In the genomic region with DNA sequence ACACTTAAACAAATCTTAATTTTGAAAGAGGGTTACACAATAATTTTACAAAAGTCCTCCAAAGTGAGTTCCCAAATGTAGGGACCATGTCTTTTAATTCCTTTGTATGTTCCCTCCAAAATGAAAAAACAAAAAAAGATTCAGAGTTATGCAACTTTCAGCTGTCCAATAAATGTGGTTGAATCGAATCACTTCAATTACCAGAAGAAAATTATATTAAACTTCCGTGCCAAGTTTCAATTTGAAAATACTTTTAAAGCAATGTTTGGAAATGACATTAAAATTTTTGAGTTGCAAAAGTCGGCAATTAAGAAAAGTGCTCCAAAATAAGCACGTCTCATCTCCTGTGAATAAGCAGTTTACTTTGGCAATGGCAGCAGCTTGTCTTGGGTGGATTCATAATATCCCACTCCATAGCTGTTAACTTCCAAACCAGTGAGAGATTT, we compare ENCODE assay signal across 20 cellular contexts.
DNase-seq lines count a peak whose midpoint lies in the region; ATAC-seq and TF ChIP-seq lines count a peak whose summit lies in the region.
"Had no signal": no experiment of that assay in that cellular context is flagged by ENCODE, and none has a peak within 500 bp of the region (broad histone marks: within the 10 kb centered on the region; RNA-seq: fewer than 3 reads in every experiment).

No MANE protein-coding gene starts in this region.

- no peak overlapping the region for H3K27ac ChIP-seq in adrenal gland
- H3K27ac ChIP-seq: spleen had no signal

- H3K4me3 ChIP-seq in MG63 (no peak overlapping the region), fibroblast of mammary gland (ENCODE audit: control insufficient read depth, low read depth, low read length) (no peak overlapping the region), adrenal gland (no peak overlapping the region)
- H3K4me3 ChIP-seq: coronary artery, spleen had no signal

- H3K4me3 Mint-ChIP-seq in stimulated activated naive CD8-positive, alpha-beta T cell treated with anti-CD3 and anti-CD28 coated beads, Interleukin-15, amount 100 ng/mL, for 72 hours: no peak overlapping the region
- H3K4me3 Mint-ChIP-seq: activated CD4-positive, alpha-beta T cell treated with anti-CD3 and anti-CD28 coated beads, Interleukin-2, amount 10 ng/mL, durations not matched to agents 24 days and 14 days; activated naive CD4-positive, alpha-beta T cell treated with anti-CD3 and anti-CD28 coated beads for 36 hours; IgD-negative memory B cell; immature natural killer cell; natural killer cell had no signal

- H3K36me3 ChIP-seq in MG63 (no peaks in the 10 kb centered on the region), adrenal gland (replicated peaks in 1 of 2) (no peaks in the 10 kb centered on the region)
- H3K36me3 ChIP-seq: spleen had no signal

- no peaks in the 10 kb centered on the region for H3K4me1 Mint-ChIP-seq in stimulated activated naive CD8-positive, alpha-beta T cell treated with anti-CD3 and anti-CD28 coated beads, Interleukin-15, amount 100 ng/mL, for 72 hours
- H3K4me1 Mint-ChIP-seq: activated CD4-positive, alpha-beta T cell treated with anti-CD3 and anti-CD28 coated beads, Interleukin-2, amount 10 ng/mL, durations not matched to agents 24 days and 14 days; immature natural killer cell; natural killer cell had no signal

- no peak for TF ChIP-seq CTCF in fibroblast of mammary gland (conservative IDR thresholded peaks at IDR 0.05; ENCODE audit: control insufficient read depth, insufficient read depth, low read depth, low read length)
- TF ChIP-seq CTCF in omental fat pad (IDR thresholded peaks at IDR 0.05): no peak
- no peak for TF ChIP-seq CTCF in adrenal gland (IDR thresholded peaks at IDR 0.05)

- H3K4me1 ChIP-seq in adrenal gland (replicated peaks in 1 of 2): no peaks in the 10 kb centered on the region

- intact Hi-C loops in adrenal gland (cut with DNase I): no loop called here

- 58 to 70% (median 62%) methylated on average over 4 of the region's 4 CpGs for WGBS in adrenal gland, 4 donors

- ATAC-seq in omental fat pad (ENCODE audit: low FRiP score) (peak; percentile 80), HG02884 (IDR thresholded peaks at IDR 0.05; ENCODE audit: unreplicated experiment) (no peak)
- no peak for ATAC-seq in stimulated activated naive CD8-positive, alpha-beta T cell treated with anti-CD3 and anti-CD28 coated beads, Interleukin-15, amount 100 ng/mL, for 72 hours
- ATAC-seq: HCT116, natural killer cell had no signal

- no peak for TF ChIP-seq POLR2A in adrenal gland (IDR thresholded peaks at IDR 0.05)

- DNase-seq in AG20443 (ENCODE audit: low spot score) (peak; percentile 49), MG63 (peak; percentile 49), fibroblast of mammary gland (ENCODE audit: low read depth) (peak; percentile 71), omental fat pad (ENCODE audit: low spot score) (no peak), adrenal gland (no peak)
- DNase-seq in stimulated activated naive CD8-positive, alpha-beta T cell treated with anti-CD3 and anti-CD28 coated beads, Interleukin-15, amount 100 ng/mL, for 72 hours: no peak
- no peak for DNase-seq in activated CD4-positive, alpha-beta T cell treated with anti-CD3 and anti-CD28 coated beads, Interleukin-2, amount 50 U/mL, for 48 hours
- DNase-seq: activated CD4-positive, alpha-beta T cell treated with anti-CD3 and anti-CD28 coated beads, Interleukin-2, amount 10 ng/mL, durations not matched to agents 24 days and 14 days; activated naive CD4-positive, alpha-beta T cell treated with anti-CD3 and anti-CD28 coated beads for 36 hours; COR-L47; glutamatergic neuron; immature natural killer cell; natural killer cell; NCI-H524 treated with DMSO at 0.1 percent for 48 hours; spleen; stimulated activated CD8-positive, alpha-beta memory T cell treated with anti-CD3 and anti-CD28 coated beads, Interleukin-4, amount 100 ng/mL, for 48 hours had no signal

- no peaks in the 10 kb centered on the region for H3K27me3 Mint-ChIP-seq in stimulated activated naive CD8-positive, alpha-beta T cell treated with anti-CD3 and anti-CD28 coated beads, Interleukin-15, amount 100 ng/mL, for 72 hours

- no peak overlapping the region for H3K27ac Mint-ChIP-seq in stimulated activated naive CD8-positive, alpha-beta T cell treated with anti-CD3 and anti-CD28 coated beads, Interleukin-15, amount 100 ng/mL, for 72 hours
- H3K27ac Mint-ChIP-seq: activated CD4-positive, alpha-beta T cell treated with anti-CD3 and anti-CD28 coated beads, Interleukin-2, amount 10 ng/mL, durations not matched to agents 24 days and 14 days; activated naive CD4-positive, alpha-beta T cell treated with anti-CD3 and anti-CD28 coated beads for 36 hours; IgD-negative memory B cell; immature natural killer cell; natural killer cell had no signal

- H3K9me3 Mint-ChIP-seq in stimulated activated naive CD8-positive, alpha-beta T cell treated with anti-CD3 and anti-CD28 coated beads, Interleukin-15, amount 100 ng/mL, for 72 hours: no peaks in the 10 kb centered on the region
- H3K9me3 Mint-ChIP-seq: activated naive CD4-positive, alpha-beta T cell treated with anti-CD3 and anti-CD28 coated beads for 36 hours; IgD-negative memory B cell; immature natural killer cell; natural killer cell had no signal

- no peaks in the 10 kb centered on the region for H3K9me3 ChIP-seq in MG63
- H3K9me3 ChIP-seq in adrenal gland (replicated peaks in 1 of 3): no peaks in the 10 kb centered on the region
- H3K9me3 ChIP-seq: spleen had no signal

- no peaks in the 10 kb centered on the region for H3K27me3 ChIP-seq in MG63
- H3K27me3 ChIP-seq in adrenal gland: no peaks in the 10 kb centered on the region
- H3K27me3 ChIP-seq: spleen had no signal

Comparison
In these comparisons a context has a peak if more than half of its experiments do, and no peak if none do; other contexts are left out.
1. DNase-seq: peak in AG20443 (single experiment), MG63 (single experiment) and fibroblast of mammary gland (single experiment); none in omental fat pad (single experiment), adrenal gland (0 of 7), stimulated activated naive CD8-positive, alpha-beta T cell treated with anti-CD3 and anti-CD28 coated beads, Interleukin-15, amount 100 ng/mL, for 72 hours (0 of 2) and activated CD4-positive, alpha-beta T cell treated with anti-CD3 and anti-CD28 coated beads, Interleukin-2, amount 50 U/mL, for 48 hours (0 of 2).